Comparison of ENCODE assay signal across 8 cellular contexts in the genomic region with DNA sequence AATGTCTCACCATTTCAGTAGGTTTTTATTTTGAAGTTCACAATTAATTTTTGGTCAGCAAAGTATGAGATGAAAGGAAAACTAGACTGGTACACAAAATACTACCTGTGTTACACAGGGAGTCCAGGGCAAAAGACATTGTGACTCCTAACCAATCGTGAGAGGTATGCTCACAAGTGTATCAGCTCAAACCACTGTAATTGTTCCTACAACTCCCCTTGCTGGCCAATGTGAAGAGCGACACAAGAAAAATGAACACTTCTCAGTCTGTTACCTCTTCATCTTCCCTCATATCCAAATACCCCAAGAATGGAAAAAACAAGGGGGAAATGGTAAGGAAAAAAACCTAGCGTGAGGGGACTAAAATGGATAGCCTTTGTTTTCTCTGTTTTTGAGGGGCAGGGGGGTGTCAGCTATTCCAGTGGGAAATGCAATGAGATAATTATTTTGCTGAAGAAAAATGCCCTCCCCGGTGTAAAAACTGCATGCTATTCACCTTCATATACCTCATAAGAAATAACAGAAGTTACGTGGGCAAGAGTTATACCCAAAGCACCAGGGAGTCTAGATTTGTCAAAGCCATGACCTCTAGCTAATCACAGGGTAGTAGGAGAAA. TPM values are rescaled to one million over a fixed set of nuclear protein-coding genes. Genes with fewer than 3 reads are reported as not detected.
A peak's percentile ranks its signal among the peaks of the same experiment; 100 is the strongest.
DNase-seq lines count a peak whose midpoint lies in the region; ATAC-seq and TF ChIP-seq lines count a peak whose summit lies in the region.

No MANE protein-coding gene starts in this region.

- no peak overlapping the region for H3K4me2 ChIP-seq in smooth muscle cell

- no peak overlapping the region for H3K27ac ChIP-seq in smooth muscle cell (ENCODE audit: low read depth)

- H3K9me3 ChIP-seq in smooth muscle cell (replicated peaks; ENCODE audit: low read depth) = no peaks in the 10 kb centered on the region

- peak; percentile 32 for DNase-seq in GM04504 (ENCODE audit: low read depth)
- peak; percentile 49 for DNase-seq in Jurkat, Clone E6-1 (ENCODE audit: low read depth, low spot score)
- DNase-seq in RKO (ENCODE audit: low spot score) = peak; percentile 59
- DNase-seq in fibroblast of the aortic adventitia (ENCODE audit: low read depth) = peak; percentile 72
- DNase-seq in smooth muscle cell (lab: John Stamatoyannopoulos, UW; ENCODE audit: unreplicated experiment) = no peak
- no peak for DNase-seq in activated gamma-delta T cell treated with Interleukin-2 at 50 U/mL for 16 hours

- no peaks in the 10 kb centered on the region for H3K36me3 ChIP-seq in smooth muscle cell (ENCODE audit: low read depth)

- no peaks in the 10 kb centered on the region for H3F3A ChIP-seq in smooth muscle cell (ENCODE audit: low read depth)

- H3K4me3 ChIP-seq in Jurkat, Clone E6-1 (ENCODE audit: low read length) = no peak overlapping the region
- no peak overlapping the region for H3K4me3 ChIP-seq in fibroblast of the aortic adventitia (ENCODE audit: low read depth, low read length)
- no peak overlapping the region for H3K4me3 ChIP-seq in smooth muscle cell

- no peak overlapping the region for H2AFZ ChIP-seq in smooth muscle cell (ENCODE audit: low read depth)

- peak; percentile 61 for ATAC-seq in GM21576 (IDR thresholded peaks at IDR 0.05; ENCODE audit: unreplicated experiment)
- no peak for ATAC-seq in activated CD4-positive, CD25-positive, alpha-beta regulatory T cell treated with anti-CD3 and anti-CD28 coated beads, Interleukin-2, amount 50 U/mL, for 24 hours

- WGBS in smooth muscle cell (ENCODE audit: low lambda C conversion rate) = 40% methylated on average over 5 of the region's 5 CpGs

- H3K27me3 ChIP-seq in smooth muscle cell (ENCODE audit: low read depth) = no peaks in the 10 kb centered on the region

- H3K9ac ChIP-seq in smooth muscle cell (ENCODE audit: low read depth) = no peak overlapping the region

- H3K79me2 ChIP-seq in smooth muscle cell (ENCODE audit: low read depth) = no peaks in the 10 kb centered on the region

- no peaks in the 10 kb centered on the region for H4K20me1 ChIP-seq in smooth muscle cell (ENCODE audit: low read depth)

- H3K4me1 ChIP-seq in smooth muscle cell (ENCODE audit: low read depth) = peaks cover 18% of the 10 kb centered on the region

- TF ChIP-seq CTCF in fibroblast of the aortic adventitia (IDR thresholded peaks at IDR 0.05; ENCODE audit: insufficient read depth, low read length) = peak; percentile 69
- TF ChIP-seq CTCF in smooth muscle cell (IDR thresholded peaks at IDR 0.05; ENCODE audit: borderline replicate concordance, insufficient read depth, poor library complexity, severe bottlenecking) = peak; percentile 46

RNA-seq across cellular contexts. Expression of gene NSUN7, which starts 30.6 kb away (rescaled TPM):
- polyA plus RNA-seq in Jurkat, Clone E6-1 (2012; ENCODE audit: insufficient read depth, insufficient read length) = not detected
- total RNA-seq in fibroblast of the aortic adventitia (ENCODE audit: low replicate concordance) (under 0.01 TPM in 1 of 2 replicates, not detected in the other), smooth muscle cell (2.3 and 2.5 TPM in 2 replicates)
- polyA plus RNA-seq in smooth muscle cell = 1.8 and 3.0 TPM in 2 replicates

Comparison
In these comparisons a context has a peak if more than half of its experiments do, and no peak if none do; other contexts are left out.
1. DNase-seq: peak in GM04504 (single experiment), Jurkat, Clone E6-1 (single experiment), RKO (single experiment) and fibroblast of the aortic adventitia (single experiment); none in smooth muscle cell (single experiment) and activated gamma-delta T cell treated with Interleukin-2 at 50 U/mL for 16 hours (single experiment).